ENCODE assay signal across 8 cellular contexts in genomic region chr7:50069613-50070012, GRCh38. TPM values are rescaled to one million over a fixed set of nuclear protein-coding genes. Genes with fewer than 3 reads are reported as not detected.
DNase-seq lines count a peak whose midpoint lies in the region; ATAC-seq lines count a peak whose summit lies in the region.

No MANE protein-coding gene starts in this region.

- H3K14ac ChIP-seq in trophoblast cell (ENCODE audit: low read length): peak overlapping the region; percentile 13

- peak overlapping the region; percentile 13 for H2BK12ac ChIP-seq in trophoblast cell (ENCODE audit: low read length)

- H2AFZ ChIP-seq in trophoblast cell (ENCODE audit: insufficient read depth, low read length, poor library complexity): peak overlapping the region; percentile 3

- H3K4me3 Mint-ChIP-seq in T-cell: peak overlapping the region; percentile 85 to 87 (median 87)

- no peaks in the 10 kb centered on the region for H3K27me3 ChIP-seq in trophoblast cell (ENCODE audit: insufficient read depth, low read length)

- H3K18ac ChIP-seq in trophoblast cell (ENCODE audit: low read length): peak overlapping the region; percentile 4

- no peak overlapping the region for H2AK5ac ChIP-seq in trophoblast cell (ENCODE audit: low read length)

- peaks cover 11% of the 10 kb centered on the region for H3K9me3 ChIP-seq in trophoblast cell (ENCODE audit: insufficient read depth, low read depth, low read length)

- peak overlapping the region; percentile 53 for H3K27ac ChIP-seq in trophoblast cell (ENCODE audit: low read depth, low read length)

- H3K9me3 Mint-ChIP-seq in T-cell: peaks cover 9 to 27% (median 12%) of the 10 kb centered on the region in 3 donors

- peaks cover 4 to 6% of the 10 kb centered on the region in 2 donors for H3K27me3 Mint-ChIP-seq in T-cell

- H4K12ac ChIP-seq in trophoblast cell (ENCODE audit: low read depth, low read length): no peak overlapping the region

- no peak overlapping the region for H3K23ac ChIP-seq in trophoblast cell (ENCODE audit: low read length)

- H3K4ac ChIP-seq in trophoblast cell (ENCODE audit: low read depth, low read length): no peak overlapping the region

- H3K4me1 ChIP-seq in trophoblast cell (ENCODE audit: control insufficient read depth in 1 of 2, insufficient read depth in 2 of 2, low read length in 2 of 2): peaks cover 9 to 14% of the 10 kb centered on the region in 2 experiments

- H4K91ac ChIP-seq in trophoblast cell (ENCODE audit: low read depth, low read length): peak overlapping the region; percentile 54

- peak overlapping the region; percentile 53 for H3K4me2 ChIP-seq in trophoblast cell (ENCODE audit: low read length)

- peaks cover 27 to 28% (median 27%) of the 10 kb centered on the region in 3 donors for H3K4me1 Mint-ChIP-seq in T-cell

- H3K79me1 ChIP-seq in trophoblast cell (ENCODE audit: low read length): peaks cover 10% of the 10 kb centered on the region

- H2BK120ac ChIP-seq in trophoblast cell (ENCODE audit: insufficient read depth, low read length, poor library complexity): peak overlapping the region; percentile 2

- DNase-seq in stimulated activated CD4-positive, alpha-beta T cell treated with anti-CD3 and anti-CD28 coated beads, Interleukin-4, amount 100 ng/mL, for 24 hours: peak; percentile 27
- DNase-seq in stimulated activated CD4-positive, alpha-beta T cell treated with anti-CD3 and anti-CD28 coated beads, Interleukin-2, amount 100 ng/mL, for 48 hours: no peak
- DNase-seq in T-cell: peak in 15 of 34 experiments; percentile 1 to 27 (median 17)
- peak; percentile 23 to 24 for DNase-seq in trophoblast cell
- no peak for DNase-seq in NCI-H446 treated with DMSO at 0.1 percent for 48 hours (lab: John Stamatoyannopoulos, UW)
- DNase-seq in stimulated activated CD4-positive, alpha-beta T cell treated with anti-CD3 and anti-CD28 coated beads, Interleukin-4, amount 100 ng/mL, for 1 hour: no peak

- H4K8ac ChIP-seq in trophoblast cell (ENCODE audit: low read depth, low read length): peak overlapping the region; percentile 5

- H3K4me3 ChIP-seq in trophoblast cell (ENCODE audit: low read depth, low read length): no peak overlapping the region

- ATAC-seq in HG03097 (IDR thresholded peaks at IDR 0.05; ENCODE audit: low FRiP score, unreplicated experiment) (peak; percentile 68), T-cell (replicated peaks in 1 of 4) (peak; percentile 64 to 72 (median 66)), esophagus mucosa (peak; percentile 63)

- H3K79me2 ChIP-seq in trophoblast cell (ENCODE audit: control insufficient read depth, insufficient read depth, low read length, poor library complexity): no peaks in the 10 kb centered on the region

- H3K9ac ChIP-seq in trophoblast cell (ENCODE audit: low read length): no peak overlapping the region

- CTCF ChIA-PET in T-cell (lab: Charles Lee): interaction anchor here (0.7 to 3.3 kb wide), 2 partner anchors 23 to 134 kb away, joined by 3 to 12 read pairs; no protein-coding TSS in a partner anchor

- no CpG with 5 or more reads among the region's 8 CpGs for WGBS in trophoblast cell (ENCODE audit: extremely low coverage, insufficient coverage, insufficient read length)

- POLR2A ChIA-PET in T-cell (lab: Charles Lee): no interaction called here

- H3K36me3 Mint-ChIP-seq in T-cell: peaks cover 9% of the 10 kb centered on the region

- peak overlapping the region; percentile 20 for H2BK5ac ChIP-seq in trophoblast cell (ENCODE audit: low read depth, low read length, poor library complexity)

- peak overlapping the region; percentile 97 to 99 for H3K27ac Mint-ChIP-seq in T-cell

- no peaks in the 10 kb centered on the region for H3K36me3 ChIP-seq in trophoblast cell (ENCODE audit: control insufficient read depth in 1 of 2, insufficient read depth in 2 of 2, low read length in 2 of 2)

RNA-seq across cellular contexts. Expression of gene ZPBP, which starts 23.4 kb away (rescaled TPM):
- total RNA-seq in T-cell (under 1 TPM in 1 of 5 donors, not detected in 4; 0.46 TPM), esophagus mucosa (not detected)
- not detected in 2 replicates for polyA plus RNA-seq in trophoblast cell (2013)

Comparison
In these comparisons a context has a peak if more than half of its experiments do, and no peak if none do; other contexts are left out.
1. DNase-seq: peak in stimulated activated CD4-positive, alpha-beta T cell treated with anti-CD3 and anti-CD28 coated beads, Interleukin-4, amount 100 ng/mL, for 24 hours (single experiment) and trophoblast cell (2 of 2); none in stimulated activated CD4-positive, alpha-beta T cell treated with anti-CD3 and anti-CD28 coated beads, Interleukin-2, amount 100 ng/mL, for 48 hours (0 of 2), NCI-H446 treated with DMSO at 0.1 percent for 48 hours (single experiment) and stimulated activated CD4-positive, alpha-beta T cell treated with anti-CD3 and anti-CD28 coated beads, Interleukin-4, amount 100 ng/mL, for 1 hour (single experiment).
2. Peak in every context shown above with its lines, with median percentiles within 50 percentile points of each other: ATAC-seq.